Comparison of ENCODE assay signal across 24 cellular contexts in genomic region chr3:42532229-42532628, GRCh38. TPM values are rescaled to one million over a fixed set of nuclear protein-coding genes. Genes with fewer than 3 reads are reported as not detected.
"Had no signal": no experiment of that assay in that cellular context is flagged by ENCODE, and none has a peak within 500 bp of the region (broad histone marks: within the 10 kb centered on the region; RNA-seq: fewer than 3 reads in every experiment).

No MANE protein-coding gene starts in this region.

- H3K4me3 Mint-ChIP-seq: activated CD4-positive, alpha-beta T cell treated with anti-CD3 and anti-CD28 coated beads, Interleukin-2, amount 10 ng/mL, durations not matched to agents 24 days and 14 days; activated T-cell treated with anti-CD3 and anti-CD28 coated beads, Interleukin-2, amount 50 U/mL, for 72 hours; neural crest cell; stimulated activated naive CD8-positive, alpha-beta T cell treated with anti-CD3 and anti-CD28 coated beads, Interleukin-15, amount 100 ng/mL, for 72 hours; type B pancreatic cell had no signal

- H3K9me3 ChIP-seq: ascending aorta, esophagus muscularis mucosa, gastroesophageal sphincter, heart left ventricle, prostate gland, right atrium auricular region, SK-N-SH, suprapubic skin had no signal

- ATAC-seq: gastroesophageal sphincter; heart left ventricle; left lobe of liver; stimulated activated naive CD8-positive, alpha-beta T cell treated with anti-CD3 and anti-CD28 coated beads, Interleukin-15, amount 100 ng/mL, for 72 hours had no signal

- H3K4me1 ChIP-seq: ascending aorta, gastroesophageal sphincter, prostate gland had no signal

- H3K4me1 Mint-ChIP-seq: neural crest cell had no signal

- H3K27ac ChIP-seq: ascending aorta, esophagus muscularis mucosa, gastroesophageal sphincter, heart left ventricle, prostate gland, right atrium auricular region, suprapubic skin had no signal

- H3K4me3 ChIP-seq: ascending aorta, esophagus muscularis mucosa, gastroesophageal sphincter, heart left ventricle, prostate gland, right atrium auricular region, suprapubic skin had no signal

- DNase-seq: activated CD4-positive, alpha-beta T cell treated with anti-CD3 and anti-CD28 coated beads, Interleukin-2, amount 10 ng/mL, durations not matched to agents 24 days and 14 days; activated CD4-positive, CD25-positive, alpha-beta regulatory T cell; activated CD8-positive, alpha-beta memory T cell treated with anti-CD3 and anti-CD28 coated beads for 24 hours; activated CD8-positive, alpha-beta memory T cell treated with anti-CD3 and anti-CD28 coated beads, Interleukin-2, amount 50 U/mL, for 48 hours; activated gamma-delta T cell; activated T-cell treated with anti-CD3 and anti-CD28 coated beads, Interleukin-2, amount 50 U/mL, for 72 hours; cortex of kidney; effector CD4-positive, alpha-beta T cell; heart left ventricle; kidney; SK-N-SH; stimulated activated CD4-positive, alpha-beta T cell treated with anti-CD3 and anti-CD28 coated beads, Interleukin-2, amount 100 ng/mL, for 24 hours; stimulated activated naive CD8-positive, alpha-beta T cell treated with anti-CD3 and anti-CD28 coated beads, Interleukin-15, amount 100 ng/mL, for 72 hours; T-helper 9 cell had no signal

- H3K27me3 Mint-ChIP-seq: activated CD4-positive, alpha-beta T cell treated with anti-CD3 and anti-CD28 coated beads, Interleukin-2, amount 10 ng/mL, durations not matched to agents 24 days and 14 days; stimulated activated naive CD8-positive, alpha-beta T cell treated with anti-CD3 and anti-CD28 coated beads, Interleukin-15, amount 100 ng/mL, for 72 hours had no signal

- H3K27ac Mint-ChIP-seq: activated CD4-positive, alpha-beta T cell treated with anti-CD3 and anti-CD28 coated beads, Interleukin-2, amount 10 ng/mL, durations not matched to agents 24 days and 14 days; activated T-cell treated with anti-CD3 and anti-CD28 coated beads, Interleukin-2, amount 50 U/mL, for 72 hours; type B pancreatic cell had no signal

- H3K36me3 ChIP-seq: ascending aorta, esophagus muscularis mucosa, gastroesophageal sphincter, heart left ventricle, right atrium auricular region had no signal

- H3K27me3 ChIP-seq: ascending aorta, esophagus muscularis mucosa, gastroesophageal sphincter, heart left ventricle, right atrium auricular region, suprapubic skin had no signal

- H3K36me3 Mint-ChIP-seq: type B pancreatic cell had no signal

- H3K9me3 Mint-ChIP-seq: activated T-cell treated with anti-CD3 and anti-CD28 coated beads, Interleukin-2, amount 50 U/mL, for 72 hours; neural crest cell; stimulated activated naive CD8-positive, alpha-beta T cell treated with anti-CD3 and anti-CD28 coated beads, Interleukin-15, amount 100 ng/mL, for 72 hours; type B pancreatic cell had no signal

RNA-seq across cellular contexts. Expression of gene VIPR1, which starts 29.8 kb away (rescaled TPM):
- total RNA-seq: myocyte had no signal
